Comparison of ENCODE assay signal across 9 cellular contexts in the genomic region with DNA sequence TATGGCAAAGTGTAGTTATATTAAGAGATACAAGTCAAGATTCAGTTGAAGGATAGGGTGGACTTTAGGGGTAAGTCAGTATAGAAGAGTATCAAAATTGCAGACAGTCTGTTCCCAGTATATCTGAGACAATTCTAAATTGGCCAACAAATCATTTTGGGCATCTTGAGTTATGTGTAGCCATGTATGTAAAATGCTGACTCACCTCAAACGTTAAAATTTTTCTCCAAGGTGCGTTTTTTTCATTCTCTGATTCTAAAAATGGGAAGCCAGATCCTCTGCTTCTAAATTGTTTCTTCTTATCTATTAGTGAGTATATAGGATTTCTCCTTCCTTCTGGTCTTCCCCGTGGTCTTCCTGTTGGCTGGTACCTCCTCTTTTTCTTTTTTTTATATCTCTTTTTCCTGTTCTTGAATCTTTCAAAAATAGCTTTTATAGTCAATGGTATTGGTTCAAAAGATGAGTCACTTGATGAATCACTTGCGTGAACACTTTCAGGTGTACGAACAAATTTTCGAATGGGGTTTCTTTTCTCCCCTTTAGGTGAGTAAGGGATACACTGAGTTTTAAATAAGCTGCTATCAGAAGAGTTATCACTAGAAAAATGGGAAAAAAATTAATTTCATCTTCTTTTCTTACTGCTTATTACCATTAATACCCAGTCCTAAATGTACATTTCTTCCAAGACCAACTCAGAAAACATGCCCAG. TPM values are rescaled to one million over a fixed set of nuclear protein-coding genes. Genes with fewer than 3 reads are reported as not detected.
DNase-seq lines count a peak whose midpoint lies in the region; ATAC-seq and TF ChIP-seq lines count a peak whose summit lies in the region.
"Had no signal": no experiment of that assay in that cellular context is flagged by ENCODE, and none has a peak within 500 bp of the region (broad histone marks: within the 10 kb centered on the region; RNA-seq: fewer than 3 reads in every experiment).

No MANE protein-coding gene starts in this region.

- H3K4me1 ChIP-seq in NT2/D1 (ENCODE audit: insufficient read depth, insufficient read length) (no peaks in the 10 kb centered on the region), osteoblast (ENCODE audit: insufficient read depth, low read length) (peaks cover 56% of the 10 kb centered on the region)

- peak overlapping the region; percentile 98 for H3K9ac ChIP-seq in NT2/D1 (ENCODE audit: insufficient read length, low read depth)

- H3K27me3 ChIP-seq in NT2/D1 (ENCODE audit: insufficient read depth, insufficient read length) = no peaks in the 10 kb centered on the region
- H3K27me3 ChIP-seq in osteoblast (ENCODE audit: insufficient read depth, low read length) = no peaks in the 10 kb centered on the region

- peak overlapping the region; percentile 89 for H3K4me3 ChIP-seq in GM08714 (ENCODE audit: low read length)
- H3K4me3 ChIP-seq in NT2/D1 (ENCODE audit: insufficient read length, low read depth) = peak overlapping the region; percentile 97
- H3K4me3 ChIP-seq in coronary artery = peak overlapping the region; percentile 80
- H3K4me3 ChIP-seq in osteoblast (ENCODE audit: insufficient read depth, low read length) = peak overlapping the region; percentile 100

- DNase-seq in NT2/D1 (ENCODE audit: low read depth, low spot score) (no peak), coronary artery (ENCODE audit: low spot score) (no peak), osteoblast (ENCODE audit: insufficient read length, low spot score, missing footprints) (no peak), C1 segment of cervical spinal cord (lab: John Stamatoyannopoulos, UW) (no peak), SHP77 (lab: John Stamatoyannopoulos, UW) (no peak)
- DNase-seq: activated CD8-positive, alpha-beta memory T cell treated with anti-CD3 and anti-CD28 coated beads, Interleukin-2, amount 50 U/mL, for 4 hours had no signal

- no peak for ATAC-seq in GM19023 (IDR thresholded peaks at IDR 0.05; ENCODE audit: unreplicated experiment)
- no peak for ATAC-seq in GM21360 (IDR thresholded peaks at IDR 0.05; ENCODE audit: unreplicated experiment)

- H3K36me3 ChIP-seq in NT2/D1 (ENCODE audit: insufficient read depth, insufficient read length, low read length) (peaks cover 78% of the 10 kb centered on the region), osteoblast (ENCODE audit: insufficient read depth, low read length) (peaks cover 70% of the 10 kb centered on the region)

- H3K27ac ChIP-seq in coronary artery (no peak overlapping the region), osteoblast (ENCODE audit: low read depth, low read length) (peak overlapping the region; percentile 95)

- H4K20me1 ChIP-seq in osteoblast (ENCODE audit: insufficient read depth, low read length) = peaks cover 66% of the 10 kb centered on the region

- peaks cover 82% of the 10 kb centered on the region for H3K79me2 ChIP-seq in osteoblast (ENCODE audit: insufficient read depth, low read length)

- H2AFZ ChIP-seq in osteoblast (ENCODE audit: low read length) = no peak overlapping the region

- peak overlapping the region; percentile 99 for H3K4me2 ChIP-seq in osteoblast (ENCODE audit: insufficient read depth, low read length)

- TF ChIP-seq CTCF in coronary artery (IDR thresholded peaks at IDR 0.05) (no peak), osteoblast (IDR thresholded peaks at IDR 0.05; ENCODE audit: extremely low read depth, low read depth, low read length) (no peak)

- H3K9me3 ChIP-seq in NT2/D1 (ENCODE audit: insufficient read depth, low read length) (no peaks in the 10 kb centered on the region), osteoblast (ENCODE audit: low read depth, low read length) (no peaks in the 10 kb centered on the region)

RNA-seq across cellular contexts. Expression of a gene that starts 3.2 kb away (rescaled TPM):
- total RNA-seq in osteoblast = 119 and 126 TPM in 2 replicates

RNA-seq across cellular contexts. Expression of a gene that starts 3.4 kb away (rescaled TPM):
- 17.7 and 20.9 TPM in 2 replicates for total RNA-seq in osteoblast

RNA-seq across cellular contexts. Expression of a gene that starts 46.0 kb away (rescaled TPM):
- 30.4 and 32.6 TPM in 2 replicates for total RNA-seq in osteoblast
